9 cellular contexts compared by ENCODE assay signal in the genomic region with DNA sequence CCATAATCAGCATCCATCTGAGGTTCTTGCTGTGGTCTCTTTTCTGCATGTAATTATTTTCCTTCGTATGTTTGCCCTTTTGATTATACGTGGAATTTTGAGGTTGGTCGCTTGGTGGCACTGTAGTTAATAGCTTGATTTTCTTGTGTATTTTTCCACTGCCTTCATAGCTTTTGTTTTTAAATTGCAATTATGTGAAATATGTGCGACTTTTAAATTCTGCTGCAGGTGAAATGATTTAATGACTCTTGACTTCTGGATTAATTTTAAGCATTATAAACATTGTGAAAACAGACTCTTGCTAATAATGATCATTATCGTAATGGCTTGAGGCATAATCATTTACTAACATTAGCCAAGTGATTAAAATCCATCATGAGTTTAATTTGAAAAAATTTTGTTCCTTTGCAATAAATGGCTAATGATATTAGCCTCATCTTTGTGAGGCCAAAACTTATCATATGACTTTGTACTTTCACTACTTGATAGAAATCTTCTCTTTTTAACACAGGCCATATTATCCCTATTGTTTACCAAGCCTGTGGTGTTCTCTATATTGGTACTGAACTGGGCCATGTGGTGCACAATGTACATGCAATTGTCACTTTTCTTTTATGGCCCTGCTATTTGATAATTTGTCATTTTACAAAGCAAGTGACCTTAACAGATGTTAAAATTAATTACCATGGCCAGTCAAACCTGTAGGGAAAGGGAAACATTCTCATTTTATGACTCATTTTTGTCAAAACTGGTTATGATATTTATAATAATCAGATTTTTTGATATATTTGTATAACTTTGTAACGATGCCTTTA.
DNase-seq lines count a peak whose midpoint lies in the region; ATAC-seq and TF ChIP-seq lines count a peak whose summit lies in the region.
"Had no signal": no experiment of that assay in that cellular context is flagged by ENCODE, and none has a peak within 500 bp of the region (broad histone marks: within the 10 kb centered on the region; RNA-seq: fewer than 3 reads in every experiment).

No MANE protein-coding gene starts in this region.

- no peak overlapping the region for H3K27ac ChIP-seq in left ventricle myocardium inferior (replicated peaks)
- H3K27ac ChIP-seq in gastrocnemius medialis: no peak overlapping the region
- H3K27ac ChIP-seq: BLaER1 treated with 17β-estradiol and CSF1 and Interleukin-3, amounts not matched to agents 10 nM and 100 nM had no signal

- H3K9me3 ChIP-seq in left ventricle myocardium inferior (replicated peaks): no peaks in the 10 kb centered on the region
- H3K9me3 ChIP-seq in gastrocnemius medialis: no peaks in the 10 kb centered on the region
- H3K9me3 ChIP-seq: BLaER1 treated with 17β-estradiol and CSF1 and Interleukin-3, amounts not matched to agents 10 nM and 100 nM had no signal

- H3K4me3 Mint-ChIP-seq in activated naive CD8-positive, alpha-beta T cell treated with anti-CD3 and anti-CD28 coated beads, Interleukin-2, amount 50 U/mL, for 24 hours: no peak overlapping the region

- no peaks in the 10 kb centered on the region for H3K36me3 Mint-ChIP-seq in activated naive CD8-positive, alpha-beta T cell treated with anti-CD3 and anti-CD28 coated beads, Interleukin-2, amount 50 U/mL, for 24 hours (ENCODE audit: low read depth)

- H3K27me3 Mint-ChIP-seq in activated naive CD8-positive, alpha-beta T cell treated with anti-CD3 and anti-CD28 coated beads, Interleukin-2, amount 50 U/mL, for 24 hours: no peaks in the 10 kb centered on the region

- H3K27ac Mint-ChIP-seq in activated naive CD8-positive, alpha-beta T cell treated with anti-CD3 and anti-CD28 coated beads, Interleukin-2, amount 50 U/mL, for 24 hours: no peak overlapping the region

- H3K27me3 ChIP-seq in left ventricle myocardium inferior (ENCODE audit: low read depth) (no peaks in the 10 kb centered on the region), gastrocnemius medialis (no peaks in the 10 kb centered on the region)
- H3K27me3 ChIP-seq: BLaER1 treated with 17β-estradiol and CSF1 and Interleukin-3, amounts not matched to agents 10 nM and 100 nM had no signal

- no peak for TF ChIP-seq POLR2A in gastrocnemius medialis (IDR thresholded peaks at IDR 0.05)

- in situ Hi-C loops in gastrocnemius medialis (cut with MboI; ENCODE audit: low sequenced_read_pairs in 4 of 4): loop anchor here (10.0 to 25.0 kb wide), 5 partner anchors 162 to 332 kb away; no protein-coding TSS in a partner anchor

- H3K4me1 Mint-ChIP-seq in activated naive CD8-positive, alpha-beta T cell treated with anti-CD3 and anti-CD28 coated beads, Interleukin-2, amount 50 U/mL, for 24 hours: no peaks in the 10 kb centered on the region

- H3K4me3 ChIP-seq in left ventricle myocardium inferior (no peak overlapping the region), gastrocnemius medialis (no peak overlapping the region)
- H3K4me3 ChIP-seq: BLaER1 treated with 17β-estradiol and CSF1 and Interleukin-3, amounts not matched to agents 10 nM and 100 nM had no signal

- H3K4me1 ChIP-seq in left ventricle myocardium inferior (peaks cover 8% of the 10 kb centered on the region), gastrocnemius medialis (peaks cover 0 to 2% of the 10 kb centered on the region in 2 donors)
- H3K4me1 ChIP-seq: BLaER1 treated with 17β-estradiol and CSF1 and Interleukin-3, amounts not matched to agents 10 nM and 100 nM had no signal

- ATAC-seq in HG02981 (IDR thresholded peaks at IDR 0.05; ENCODE audit: unreplicated experiment) (peak; percentile 57), gastrocnemius medialis (no peak), GM19397 (IDR thresholded peaks at IDR 0.05; ENCODE audit: unreplicated experiment) (no peak)
- no peak for ATAC-seq in activated naive CD8-positive, alpha-beta T cell treated with anti-CD3 and anti-CD28 coated beads, Interleukin-2, amount 50 U/mL, for 24 hours

- no peaks in the 10 kb centered on the region for H3K36me3 ChIP-seq in left ventricle myocardium inferior
- no peaks in the 10 kb centered on the region for H3K36me3 ChIP-seq in gastrocnemius medialis
- H3K36me3 ChIP-seq: BLaER1 treated with 17β-estradiol and CSF1 and Interleukin-3, amounts not matched to agents 10 nM and 100 nM had no signal

- intact Hi-C loops in left ventricle myocardium inferior (cut with micrococcal nuclease) (loop anchor here (5.0 to 10.0 kb wide), 4 partner anchors 159 to 912 kb away; no protein-coding TSS in a partner anchor), gastrocnemius medialis (cut with DNase I; ENCODE audit: low total_unique reads) (loop anchor here (1.0 to 2.0 kb wide), 3 partner anchors 160 to 336 kb away; no protein-coding TSS in a partner anchor)

- H3K9me3 Mint-ChIP-seq in activated naive CD8-positive, alpha-beta T cell treated with anti-CD3 and anti-CD28 coated beads, Interleukin-2, amount 50 U/mL, for 24 hours: no peaks in the 10 kb centered on the region

- TF ChIP-seq CTCF in left ventricle myocardium inferior (IDR thresholded peaks at IDR 0.05; ENCODE audit: borderline replicate concordance) (peak; percentile 76), gastrocnemius medialis (IDR thresholded peaks at IDR 0.05 in 4 of 5, conservative IDR thresholded peaks at IDR 0.05 in 1 of 5) (peak; percentile 24 to 62 (median 52))

- DNase-seq in NCI-H2081 (lab: John Stamatoyannopoulos, UW): peak; percentile 16 to 55
- no peak for DNase-seq in NCI-H2081 treated with DMSO at 0.1 percent for 48 hours (lab: John Stamatoyannopoulos, UW)
- DNase-seq in NCI-H510A treated with DMSO at 0.1 percent for 48 hours (lab: John Stamatoyannopoulos, UW): peak; percentile 75
- DNase-seq in activated naive CD8-positive, alpha-beta T cell treated with anti-CD3 and anti-CD28 coated beads, Interleukin-2, amount 50 U/mL, for 24 hours: peak; percentile 24
- DNase-seq in left ventricle myocardium inferior: no peak
- no peak for DNase-seq in gastrocnemius medialis

Comparison
In these comparisons a context has a peak if more than half of its experiments do, and no peak if none do; other contexts are left out.
1. DNase-seq: peak in NCI-H2081 (2 of 2), NCI-H510A treated with DMSO at 0.1 percent for 48 hours (single experiment) and activated naive CD8-positive, alpha-beta T cell treated with anti-CD3 and anti-CD28 coated beads, Interleukin-2, amount 50 U/mL, for 24 hours (single experiment); none in NCI-H2081 treated with DMSO at 0.1 percent for 48 hours (single experiment), left ventricle myocardium inferior (single experiment) and gastrocnemius medialis (0 of 2).